Comparison of ENCODE assay signal across 17 cellular contexts in the genomic region with DNA sequence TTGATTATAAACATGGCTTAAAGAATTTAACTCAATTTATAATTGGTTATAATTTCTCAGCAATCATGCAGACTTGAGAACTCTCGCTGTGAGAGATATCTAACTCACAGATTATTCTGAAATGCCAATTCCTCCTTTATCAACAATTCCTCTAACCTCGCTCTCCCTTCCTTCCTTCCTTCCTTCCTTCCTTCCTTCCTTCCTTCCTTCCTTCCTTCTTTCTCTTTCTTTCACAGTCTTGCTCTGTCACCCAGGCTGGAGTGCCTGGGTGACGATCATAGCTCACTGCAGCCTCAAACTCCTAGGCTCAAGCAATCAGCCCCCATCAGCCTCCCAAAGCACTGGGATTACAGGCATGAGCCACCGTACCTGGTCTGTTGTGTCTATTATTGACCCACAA. TPM values are rescaled to one million over a fixed set of nuclear protein-coding genes. Genes with fewer than 3 reads are reported as not detected.
DNase-seq lines count a peak whose midpoint lies in the region; ATAC-seq and TF ChIP-seq lines count a peak whose summit lies in the region.
"Had no signal": no experiment of that assay in that cellular context is flagged by ENCODE, and none has a peak within 500 bp of the region (broad histone marks: within the 10 kb centered on the region; RNA-seq: fewer than 3 reads in every experiment).

No MANE protein-coding gene starts in this region.

- H3K27ac ChIP-seq in BLaER1 treated with 17β-estradiol and CSF1 and Interleukin-3, amounts not matched to agents 10 nM and 100 nM = peak overlapping the region in 10 of 11 experiments; percentile 34 to 99 (median 96); a peak in 18 of 22 replicates
- H3K27ac ChIP-seq in HEK293 (ENCODE audit: extremely low read depth, low read depth, low read length) (no peak overlapping the region), breast epithelium (peak overlapping the region; percentile 94 to 96), trophoblast cell (ENCODE audit: low read depth, low read length) (no peak overlapping the region)

- H4K8ac ChIP-seq in trophoblast cell (ENCODE audit: low read depth, low read length) = no peak overlapping the region

- H3K9ac ChIP-seq in BLaER1 treated with 17β-estradiol and CSF1 and Interleukin-3, amounts not matched to agents 10 nM and 100 nM = peak overlapping the region in 7 of 11 experiments; percentile 85 to 94 (median 90); a peak in 12 of 22 replicates
- H3K9ac ChIP-seq in trophoblast cell (ENCODE audit: low read length) = no peak overlapping the region

- peaks cover 0 to 2% (median 0%) of the 10 kb centered on the region in 11 experiments; a peak in 1 of 22 replicates for H3K36me3 ChIP-seq in BLaER1 treated with 17β-estradiol and CSF1 and Interleukin-3, amounts not matched to agents 10 nM and 100 nM
- no peaks in the 10 kb centered on the region for H3K36me3 ChIP-seq in HEK293 (ENCODE audit: control insufficient read depth in 2 of 2, insufficient read depth in 1 of 2, low read length in 2 of 2)
- H3K36me3 ChIP-seq in breast epithelium = no peaks in the 10 kb centered on the region
- H3K36me3 ChIP-seq in trophoblast cell (ENCODE audit: control insufficient read depth in 1 of 2, insufficient read depth in 2 of 2, low read length in 2 of 2) = no peaks in the 10 kb centered on the region

- intact Hi-C loops in breast epithelium (cut with DNase I; ENCODE audit: low total_unique reads) = no loop called here

- H2BK12ac ChIP-seq in trophoblast cell (ENCODE audit: low read length) = peak overlapping the region; percentile 77

- ATAC-seq in HG02798 (IDR thresholded peaks at IDR 0.05; ENCODE audit: poor library complexity, unreplicated experiment) = no peak
- ATAC-seq: activated CD8-positive, alpha-beta T cell treated with anti-CD3 and anti-CD28 coated beads for 36 hours; activated T-cell treated with anti-CD3 and anti-CD28 coated beads, Interleukin-2, amount 50 U/mL, for 4 hours; sciatic nerve had no signal

- peak overlapping the region in 1 of 10 experiments; percentile 17; a peak in 1 of 20 replicates for H3K4me3 ChIP-seq in BLaER1 treated with 17β-estradiol and CSF1 and Interleukin-3, amounts not matched to agents 10 nM and 100 nM
- H3K4me3 ChIP-seq in HEK293 (ENCODE audit: low read depth, low read length) (no peak overlapping the region), breast epithelium (no peak overlapping the region), trophoblast cell (ENCODE audit: low read depth, low read length) (no peak overlapping the region)

- H3K4me1 ChIP-seq in BLaER1 treated with 17β-estradiol and CSF1 and Interleukin-3, amounts not matched to agents 10 nM and 100 nM = peaks cover 86 to 96% (median 92%) of the 10 kb centered on the region in 10 experiments
- H3K4me1 ChIP-seq in HEK293 (ENCODE audit: control insufficient read depth, insufficient read depth, low read length) (peaks cover 17% of the 10 kb centered on the region), breast epithelium (peaks cover 5 to 26% of the 10 kb centered on the region in 2 donors), trophoblast cell (ENCODE audit: control insufficient read depth in 1 of 2, insufficient read depth in 2 of 2, low read length in 2 of 2) (peaks cover 12 to 18% of the 10 kb centered on the region in 2 experiments)

- no peak for DNase-seq in breast epithelium (ENCODE audit: low spot score in 2 of 2)
- DNase-seq in trophoblast cell = no peak
- no peak for DNase-seq in AG20443 (ENCODE audit: low spot score)
- no peak for DNase-seq in stimulated activated CD4-positive, alpha-beta T cell treated with anti-CD3 and anti-CD28 coated beads, Interleukin-2, amount 100 ng/mL, for 24 hours
- DNase-seq in GM19240 (ENCODE audit: insufficient read length, low spot score) = no peak
- DNase-seq: activated CD8-positive, alpha-beta T cell treated with anti-CD3 and anti-CD28 coated beads for 36 hours; activated T-cell treated with anti-CD3 and anti-CD28 coated beads, Interleukin-2, amount 50 U/mL, for 4 hours; DMS53; effector CD4-positive, alpha-beta T cell; H7; NCI-H1105 treated with DMSO at 0.1 percent for 48 hours; nucleus accumbens had no signal

- no peak overlapping the region for H3K14ac ChIP-seq in trophoblast cell (ENCODE audit: low read length)

- peaks cover 17% of the 10 kb centered on the region for H3K79me1 ChIP-seq in trophoblast cell (ENCODE audit: low read length)

- H2BK120ac ChIP-seq in trophoblast cell (ENCODE audit: insufficient read depth, low read length, poor library complexity) = no peak overlapping the region

- no peak overlapping the region for H2AFZ ChIP-seq in trophoblast cell (ENCODE audit: insufficient read depth, low read length, poor library complexity)

- no peak overlapping the region for H4K12ac ChIP-seq in trophoblast cell (ENCODE audit: low read depth, low read length)

- TF ChIP-seq POLR2A in breast epithelium (IDR thresholded peaks at IDR 0.05) = no peak

- H3K18ac ChIP-seq in trophoblast cell (ENCODE audit: low read length) = no peak overlapping the region

- no peaks in the 10 kb centered on the region for H3K27me3 ChIP-seq in BLaER1 treated with 17β-estradiol and CSF1 and Interleukin-3, amounts not matched to agents 10 nM and 100 nM
- H3K27me3 ChIP-seq in breast epithelium (no peaks in the 10 kb centered on the region), trophoblast cell (ENCODE audit: insufficient read depth, low read length) (no peaks in the 10 kb centered on the region)

- H3K4me2 ChIP-seq in BLaER1 treated with 17β-estradiol and CSF1 and Interleukin-3, amounts not matched to agents 10 nM and 100 nM = peak overlapping the region; percentile 90 to 97 (median 96)
- H3K4me2 ChIP-seq in trophoblast cell (ENCODE audit: low read length) = no peak overlapping the region

- CTCF ChIA-PET in HEK293 (lab: Yijun Ruan, JAX) = no interaction called here

- peaks cover 2% of the 10 kb centered on the region for H3K79me2 ChIP-seq in trophoblast cell (ENCODE audit: control insufficient read depth, insufficient read depth, low read length, poor library complexity)

- no peak overlapping the region for H3K4ac ChIP-seq in trophoblast cell (ENCODE audit: low read depth, low read length)

- peak overlapping the region; percentile 75 for H2AK5ac ChIP-seq in trophoblast cell (ENCODE audit: low read length)

- H3K9me3 ChIP-seq in BLaER1 treated with 17β-estradiol and CSF1 and Interleukin-3, amounts not matched to agents 10 nM and 100 nM (replicated peaks in 1 of 11) = no peaks in the 10 kb centered on the region
- H3K9me3 ChIP-seq in HEK293 (ENCODE audit: control insufficient read depth, insufficient read depth, low read depth, low read length) (no peaks in the 10 kb centered on the region), breast epithelium (no peaks in the 10 kb centered on the region), trophoblast cell (ENCODE audit: insufficient read depth, low read depth, low read length) (no peaks in the 10 kb centered on the region)

- H4K91ac ChIP-seq in trophoblast cell (ENCODE audit: low read depth, low read length) = no peak overlapping the region

- H3K23ac ChIP-seq in trophoblast cell (ENCODE audit: low read length) = no peak overlapping the region

- no peaks in the 10 kb centered on the region; a peak in 1 of 22 replicates for H4K20me1 ChIP-seq in BLaER1 treated with 17β-estradiol and CSF1 and Interleukin-3, amounts not matched to agents 10 nM and 100 nM

- WGBS in trophoblast cell (ENCODE audit: extremely low coverage, insufficient coverage, insufficient read length) = 100% methylated on average over 1 of the region's 4 CpGs

- H2BK5ac ChIP-seq in trophoblast cell (ENCODE audit: low read depth, low read length, poor library complexity) = no peak overlapping the region

- TF ChIP-seq CTCF in HEK293 (tag by site-specific recombination; IDR thresholded peaks at IDR 0.05) (no peak), breast epithelium (IDR thresholded peaks at IDR 0.05) (no peak)

- POLR2A ChIA-PET in HEK293 (lab: Yijun Ruan, JAX) = no interaction called here

TF ChIP-seq in HEK293, 187 proteins besides CTCF, POLR2A, EP300 and RAD21:
- TF ChIP-seq ZNF366 (tag by site-specific recombination; conservative IDR thresholded peaks at IDR 0.05) (peak; percentile 62; the same call in 1 of the 2 replicates), ZNF830 (tag by site-specific recombination; IDR thresholded peaks at IDR 0.05; ENCODE audit: low read depth) (no peak)

RNA-seq across cellular contexts. Expression of a gene that starts 42.4 kb away (rescaled TPM):
- total RNA-seq in breast epithelium = 100 to 1,000 TPM in 2 of 3 donors, 10 to 100 TPM in 1; 93.8 to 160 (median 158) TPM
- 16.0 and 18.3 TPM in 2 replicates for polyA plus RNA-seq in trophoblast cell (2013)

RNA-seq across cellular contexts. Expression of a gene that starts 44.5 kb away (rescaled TPM):
- total RNA-seq in breast epithelium = 10 to 100 TPM in 1 of 3 donors, 1 to 10 TPM in 2; 1.3 to 16.4 (median 3.3) TPM
- polyA plus RNA-seq in trophoblast cell (2013) = 0.68 and 0.71 TPM in 2 replicates
- total RNA-seq: activated T-cell treated with anti-CD3 and anti-CD28 coated beads, Interleukin-2, amount 50 U/mL, for 4 hours; RPMI7951 had no signal

Comparison
In these comparisons a context has a peak if more than half of its experiments do, and no peak if none do; other contexts are left out.
1. H3K27ac ChIP-seq: peak in BLaER1 treated with 17β-estradiol and CSF1 and Interleukin-3, amounts not matched to agents 10 nM and 100 nM (10 of 11) and breast epithelium (2 of 2); none in HEK293 (single experiment) and trophoblast cell (single experiment).